ENCODE assay signal across 1 cellular context in the genomic region with DNA sequence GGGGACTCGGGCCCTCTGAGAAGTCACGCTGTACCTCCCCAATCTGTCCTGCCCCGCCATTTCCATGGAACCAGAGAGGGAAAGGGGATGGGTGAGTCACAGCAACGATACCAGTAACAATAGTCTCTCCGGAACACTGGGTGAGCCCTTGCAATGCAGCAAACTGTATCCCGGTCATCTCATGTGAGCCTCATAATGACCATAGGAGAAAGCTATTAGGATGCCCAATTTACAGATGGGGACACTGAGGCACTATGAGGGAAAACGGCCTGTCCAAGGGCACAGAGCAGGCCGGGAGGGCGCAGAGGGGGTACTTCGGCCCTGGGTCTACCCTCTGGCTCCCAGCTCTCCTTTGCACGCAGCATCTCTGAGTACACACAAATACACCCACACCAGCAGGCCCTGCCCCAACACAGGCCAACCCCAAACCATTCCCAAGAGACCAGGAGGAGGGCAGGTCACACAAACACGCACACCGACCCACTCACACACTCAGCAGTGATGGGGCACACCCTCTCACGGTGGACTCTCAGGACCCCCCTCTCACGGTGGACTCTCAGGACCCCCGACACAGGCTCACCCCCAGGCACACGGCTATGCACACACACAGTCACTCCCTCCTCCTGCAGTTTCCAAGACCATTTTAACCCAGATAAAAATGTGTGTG.
TF ChIP-seq lines count a peak whose summit lies in the region.

No MANE protein-coding gene starts in this region.

TF ChIP-seq in GM23338, 12 proteins besides CTCF, POLR2A, EP300 and RAD21:
- no peak for TF ChIP-seq EZH2 (IDR thresholded peaks at IDR 0.05; ENCODE audit: low read depth, unreplicated experiment)
- TF ChIP-seq CREB1 (CRISPR knock-in tag; IDR thresholded peaks at IDR 0.05; ENCODE audit: low read depth), result no peak
- no peak for TF ChIP-seq STAT1 (IDR thresholded peaks at IDR 0.05; ENCODE audit: unreplicated experiment)
- TF ChIP-seq ZNF331 (CRISPR knock-in tag; IDR thresholded peaks at IDR 0.05; ENCODE audit: low read depth), result no peak
- TF ChIP-seq ZNF114 (CRISPR knock-in tag; IDR thresholded peaks at IDR 0.05), result no peak
- TF ChIP-seq NANOG (IDR thresholded peaks at IDR 0.05; ENCODE audit: borderline replicate concordance), result no peak
- TF ChIP-seq, protein P1, sequence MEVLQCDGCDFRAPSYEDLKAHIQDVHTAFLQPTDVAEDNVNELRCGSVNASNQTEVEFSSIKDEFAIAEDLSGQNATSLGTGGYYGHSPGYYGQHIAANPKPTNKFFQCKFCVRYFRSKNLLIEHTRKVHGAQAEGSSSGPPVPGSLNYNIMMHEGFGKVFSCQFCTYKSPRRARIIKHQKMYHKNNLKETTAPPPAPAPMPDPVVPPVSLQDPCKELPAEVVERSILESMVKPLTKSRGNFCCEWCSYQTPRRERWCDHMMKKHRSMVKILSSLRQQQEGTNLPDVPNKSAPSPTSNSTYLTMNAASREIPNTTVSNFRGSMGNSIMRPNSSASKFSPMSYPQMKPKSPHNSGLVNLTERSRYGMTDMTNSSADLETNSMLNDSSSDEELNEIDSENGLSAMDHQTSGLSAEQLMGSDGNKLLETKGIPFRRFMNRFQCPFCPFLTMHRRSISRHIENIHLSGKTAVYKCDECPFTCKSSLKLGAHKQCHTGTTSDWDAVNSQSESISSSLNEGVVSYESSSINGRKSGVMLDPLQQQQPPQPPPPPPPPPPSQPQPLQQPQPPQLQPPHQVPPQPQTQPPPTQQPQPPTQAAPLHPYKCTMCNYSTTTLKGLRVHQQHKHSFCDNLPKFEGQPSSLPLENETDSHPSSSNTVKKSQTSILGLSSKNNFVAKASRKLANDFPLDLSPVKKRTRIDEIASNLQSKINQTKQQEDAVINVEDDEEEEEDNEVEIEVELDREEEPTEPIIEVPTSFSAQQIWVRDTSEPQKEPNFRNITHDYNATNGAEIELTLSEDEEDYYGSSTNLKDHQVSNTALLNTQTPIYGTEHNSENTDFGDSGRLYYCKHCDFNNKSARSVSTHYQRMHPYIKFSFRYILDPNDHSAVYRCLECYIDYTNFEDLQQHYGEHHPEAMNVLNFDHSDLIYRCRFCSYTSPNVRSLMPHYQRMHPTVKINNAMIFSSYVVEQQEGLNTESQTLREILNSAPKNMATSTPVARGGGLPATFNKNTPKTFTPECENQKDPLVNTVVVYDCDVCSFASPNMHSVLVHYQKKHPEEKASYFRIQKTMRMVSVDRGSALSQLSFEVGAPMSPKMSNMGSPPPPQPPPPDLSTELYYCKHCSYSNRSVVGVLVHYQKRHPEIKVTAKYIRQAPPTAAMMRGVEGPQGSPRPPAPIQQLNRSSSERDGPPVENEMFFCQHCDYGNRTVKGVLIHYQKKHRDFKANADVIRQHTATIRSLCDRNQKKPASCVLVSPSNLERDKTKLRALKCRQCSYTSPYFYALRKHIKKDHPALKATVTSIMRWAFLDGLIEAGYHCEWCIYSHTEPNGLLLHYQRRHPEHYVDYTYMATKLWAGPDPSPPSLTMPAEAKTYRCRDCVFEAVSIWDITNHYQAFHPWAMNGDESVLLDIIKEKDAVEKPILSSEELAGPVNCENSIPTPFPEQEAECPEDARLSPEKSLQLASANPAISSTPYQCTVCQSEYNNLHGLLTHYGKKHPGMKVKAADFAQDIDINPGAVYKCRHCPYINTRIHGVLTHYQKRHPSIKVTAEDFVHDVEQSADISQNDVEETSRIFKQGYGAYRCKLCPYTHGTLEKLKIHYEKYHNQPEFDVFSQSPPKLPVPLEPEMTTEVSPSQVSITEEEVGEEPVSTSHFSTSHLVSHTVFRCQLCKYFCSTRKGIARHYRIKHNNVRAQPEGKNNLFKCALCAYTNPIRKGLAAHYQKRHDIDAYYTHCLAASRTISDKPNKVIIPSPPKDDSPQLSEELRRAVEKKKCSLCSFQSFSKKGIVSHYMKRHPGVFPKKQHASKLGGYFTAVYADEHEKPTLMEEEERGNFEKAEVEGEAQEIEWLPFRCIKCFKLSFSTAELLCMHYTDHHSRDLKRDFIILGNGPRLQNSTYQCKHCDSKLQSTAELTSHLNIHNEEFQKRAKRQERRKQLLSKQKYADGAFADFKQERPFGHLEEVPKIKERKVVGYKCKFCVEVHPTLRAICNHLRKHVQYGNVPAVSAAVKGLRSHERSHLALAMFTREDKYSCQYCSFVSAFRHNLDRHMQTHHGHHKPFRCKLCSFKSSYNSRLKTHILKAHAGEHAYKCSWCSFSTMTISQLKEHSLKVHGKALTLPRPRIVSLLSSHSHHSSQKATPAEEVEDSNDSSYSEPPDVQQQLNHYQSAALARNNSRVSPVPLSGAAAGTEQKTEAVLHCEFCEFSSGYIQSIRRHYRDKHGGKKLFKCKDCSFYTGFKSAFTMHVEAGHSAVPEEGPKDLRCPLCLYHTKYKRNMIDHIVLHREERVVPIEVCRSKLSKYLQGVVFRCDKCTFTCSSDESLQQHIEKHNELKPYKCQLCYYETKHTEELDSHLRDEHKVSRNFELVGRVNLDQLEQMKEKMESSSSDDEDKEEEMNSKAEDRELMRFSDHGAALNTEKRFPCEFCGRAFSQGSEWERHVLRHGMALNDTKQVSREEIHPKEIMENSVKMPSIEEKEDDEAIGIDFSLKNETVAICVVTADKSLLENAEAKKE (CRISPR knock-in tag; IDR thresholded peaks at IDR 0.05), result no peak
- TF ChIP-seq, protein P2, sequence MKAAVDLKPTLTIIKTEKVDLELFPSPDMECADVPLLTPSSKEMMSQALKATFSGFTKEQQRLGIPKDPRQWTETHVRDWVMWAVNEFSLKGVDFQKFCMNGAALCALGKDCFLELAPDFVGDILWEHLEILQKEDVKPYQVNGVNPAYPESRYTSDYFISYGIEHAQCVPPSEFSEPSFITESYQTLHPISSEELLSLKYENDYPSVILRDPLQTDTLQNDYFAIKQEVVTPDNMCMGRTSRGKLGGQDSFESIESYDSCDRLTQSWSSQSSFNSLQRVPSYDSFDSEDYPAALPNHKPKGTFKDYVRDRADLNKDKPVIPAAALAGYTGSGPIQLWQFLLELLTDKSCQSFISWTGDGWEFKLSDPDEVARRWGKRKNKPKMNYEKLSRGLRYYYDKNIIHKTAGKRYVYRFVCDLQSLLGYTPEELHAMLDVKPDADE (IDR thresholded peaks at IDR 0.05), result no peak
- no peak for TF ChIP-seq JUNB (IDR thresholded peaks at IDR 0.05; ENCODE audit: unreplicated experiment)
- TF ChIP-seq, protein P3, sequence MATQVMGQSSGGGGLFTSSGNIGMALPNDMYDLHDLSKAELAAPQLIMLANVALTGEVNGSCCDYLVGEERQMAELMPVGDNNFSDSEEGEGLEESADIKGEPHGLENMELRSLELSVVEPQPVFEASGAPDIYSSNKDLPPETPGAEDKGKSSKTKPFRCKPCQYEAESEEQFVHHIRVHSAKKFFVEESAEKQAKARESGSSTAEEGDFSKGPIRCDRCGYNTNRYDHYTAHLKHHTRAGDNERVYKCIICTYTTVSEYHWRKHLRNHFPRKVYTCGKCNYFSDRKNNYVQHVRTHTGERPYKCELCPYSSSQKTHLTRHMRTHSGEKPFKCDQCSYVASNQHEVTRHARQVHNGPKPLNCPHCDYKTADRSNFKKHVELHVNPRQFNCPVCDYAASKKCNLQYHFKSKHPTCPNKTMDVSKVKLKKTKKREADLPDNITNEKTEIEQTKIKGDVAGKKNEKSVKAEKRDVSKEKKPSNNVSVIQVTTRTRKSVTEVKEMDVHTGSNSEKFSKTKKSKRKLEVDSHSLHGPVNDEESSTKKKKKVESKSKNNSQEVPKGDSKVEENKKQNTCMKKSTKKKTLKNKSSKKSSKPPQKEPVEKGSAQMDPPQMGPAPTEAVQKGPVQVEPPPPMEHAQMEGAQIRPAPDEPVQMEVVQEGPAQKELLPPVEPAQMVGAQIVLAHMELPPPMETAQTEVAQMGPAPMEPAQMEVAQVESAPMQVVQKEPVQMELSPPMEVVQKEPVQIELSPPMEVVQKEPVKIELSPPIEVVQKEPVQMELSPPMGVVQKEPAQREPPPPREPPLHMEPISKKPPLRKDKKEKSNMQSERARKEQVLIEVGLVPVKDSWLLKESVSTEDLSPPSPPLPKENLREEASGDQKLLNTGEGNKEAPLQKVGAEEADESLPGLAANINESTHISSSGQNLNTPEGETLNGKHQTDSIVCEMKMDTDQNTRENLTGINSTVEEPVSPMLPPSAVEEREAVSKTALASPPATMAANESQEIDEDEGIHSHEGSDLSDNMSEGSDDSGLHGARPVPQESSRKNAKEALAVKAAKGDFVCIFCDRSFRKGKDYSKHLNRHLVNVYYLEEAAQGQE (IDR thresholded peaks at IDR 0.05; ENCODE audit: unreplicated experiment), result no peak
- TF ChIP-seq POLR2AphosphoS5 (IDR thresholded peaks at IDR 0.05; ENCODE audit: low read depth), result no peak
- TF ChIP-seq EZH2phosphoT487 (IDR thresholded peaks at IDR 0.05; ENCODE audit: unreplicated experiment), result no peak
